In genomic region chr2:160816916-160817315, GRCh38 we compare ENCODE assay signal across 19 cellular contexts.
DNase-seq lines count a peak whose midpoint lies in the region; TF ChIP-seq lines count a peak whose summit lies in the region.
"Had no signal": no experiment of that assay in that cellular context is flagged by ENCODE, and none has a peak within 500 bp of the region (broad histone marks: within the 10 kb centered on the region; RNA-seq: fewer than 3 reads in every experiment).

No MANE protein-coding gene starts in this region.

- H2AK5ac ChIP-seq in neuronal stem cell (ENCODE audit: low read depth, low read length): no peak overlapping the region

- no peaks in the 10 kb centered on the region for H3K27me3 ChIP-seq in neuronal stem cell (ENCODE audit: control insufficient read depth in 3 of 3, insufficient read depth in 3 of 3, low read depth in 1 of 3, low read length in 3 of 3)
- H3K27me3 ChIP-seq: gastroesophageal sphincter had no signal

- H3K36me3 Mint-ChIP-seq in HFFc6 (ENCODE audit: low read depth): no peaks in the 10 kb centered on the region

- H3K4me3 ChIP-seq in neuronal stem cell (ENCODE audit: low read length in 2 of 2): no peak overlapping the region
- H3K4me3 ChIP-seq: gastroesophageal sphincter had no signal

- no peak overlapping the region for H3K14ac ChIP-seq in neuronal stem cell (ENCODE audit: low read length)

- no peaks in the 10 kb centered on the region for H3K4me1 Mint-ChIP-seq in HFFc6 (ENCODE audit: low read depth)
- H3K4me1 Mint-ChIP-seq: H9, nephron progenitor cell had no signal

- no peaks in the 10 kb centered on the region for H3K27me3 Mint-ChIP-seq in HFFc6 (ENCODE audit: insufficient read depth)

- no peak overlapping the region for H3K23ac ChIP-seq in neuronal stem cell (ENCODE audit: low read depth, low read length, poor library complexity)

- TF ChIP-seq CTCF in HFFc6 (IDR thresholded peaks at IDR 0.05): no peak

- H4K8ac ChIP-seq in neuronal stem cell (ENCODE audit: low read depth, low read length): no peak overlapping the region

- H3K4me2 ChIP-seq in neuronal stem cell (ENCODE audit: insufficient read depth, low read length, poor library complexity, severe bottlenecking): peak overlapping the region; percentile 14

- H3K9ac ChIP-seq in neuronal stem cell (ENCODE audit: low read depth, low read length, poor library complexity): no peak overlapping the region

- no peak overlapping the region for H2BK120ac ChIP-seq in neuronal stem cell (ENCODE audit: low read depth, low read length)

- no peak overlapping the region for H2AFZ ChIP-seq in neuronal stem cell (ENCODE audit: low read length)

- H3K9me3 Mint-ChIP-seq in HFFc6: no peaks in the 10 kb centered on the region
- H3K9me3 Mint-ChIP-seq: H9 had no signal

- DNase-seq in NCI-H345 (lab: John Stamatoyannopoulos, UW) (peak; percentile 43), NCI-H345 treated with DMSO at 0.1 percent for 48 hours (lab: John Stamatoyannopoulos, UW; ENCODE audit: unreplicated experiment) (no peak), NCI-H2081 (lab: John Stamatoyannopoulos, UW) (peak; percentile 19 to 73), NCI-H748 treated with DMSO at 0.1 percent for 48 hours (lab: John Stamatoyannopoulos, UW) (peak; percentile 15), neuronal stem cell (ENCODE audit: low spot score) (no peak), NK-92 (lab: John Stamatoyannopoulos, UW; ENCODE audit: unreplicated experiment) (no peak), HFFc6 (no peak)
- no peak for DNase-seq in stimulated activated CD4-positive, alpha-beta T cell treated with anti-CD3 and anti-CD28 coated beads, Interleukin-4, amount 100 ng/mL, for 1 hour
- DNase-seq: 8988T; activated CD4-positive, alpha-beta T cell treated with anti-CD3 and anti-CD28 coated beads, Interleukin-2, amount 50 U/mL, for 1 hour; activated CD8-positive, alpha-beta memory T cell treated with anti-CD3 and anti-CD28 coated beads, Interleukin-2, amount 50 U/mL, for 4 hours; caudate nucleus; erythroblast; H9; NCI-H1694 treated with DMSO at 0.1 percent for 48 hours; nephron progenitor cell; posterior cingulate gyrus; stimulated activated CD4-positive, alpha-beta T cell treated with anti-CD3 and anti-CD28 coated beads, Interleukin-2, amount 100 ng/mL, for 48 hours had no signal

- WGBS in neuronal stem cell (ENCODE audit: extremely low coverage in 2 of 2, insufficient read length in 2 of 2, insufficient replicate concordance in 1 of 2), 2 donors: no CpG with 5 or more reads among the region's 2 CpGs

- no peak overlapping the region for H3K4ac ChIP-seq in neuronal stem cell (ENCODE audit: low read length)

- no peak overlapping the region for H4K91ac ChIP-seq in neuronal stem cell (ENCODE audit: low read depth, low read length, poor library complexity)

- no peaks in the 10 kb centered on the region for H3K36me3 ChIP-seq in neuronal stem cell (replicated peaks in 1 of 2; ENCODE audit: control insufficient read depth in 2 of 2, insufficient read depth in 2 of 2, low read length in 2 of 2)
- H3K36me3 ChIP-seq: gastroesophageal sphincter had no signal

- H2BK15ac ChIP-seq in neuronal stem cell (ENCODE audit: low read length): no peak overlapping the region

- no peak overlapping the region for H2BK5ac ChIP-seq in neuronal stem cell (ENCODE audit: low read length)

- H3K9me3 ChIP-seq in neuronal stem cell (replicated peaks in 1 of 2; ENCODE audit: control insufficient read depth in 2 of 2, insufficient read depth in 1 of 2, low read depth in 1 of 2, low read length in 2 of 2): peaks cover 0 to 13% of the 10 kb centered on the region in 2 donors
- H3K9me3 ChIP-seq: gastroesophageal sphincter had no signal

- no peak overlapping the region for H2BK12ac ChIP-seq in neuronal stem cell (ENCODE audit: low read length)

- H3K27ac ChIP-seq in neuronal stem cell (replicated peaks; ENCODE audit: low read length): no peak overlapping the region
- H3K27ac ChIP-seq: gastroesophageal sphincter had no signal

- H3K27ac Mint-ChIP-seq in HFFc6: no peak overlapping the region
- H3K27ac Mint-ChIP-seq: H9, nephron progenitor cell had no signal

- H3K4me1 ChIP-seq in neuronal stem cell (ENCODE audit: control insufficient read depth in 2 of 2, insufficient read depth in 1 of 2, low read depth in 1 of 2, low read length in 2 of 2): no peaks in the 10 kb centered on the region
- H3K4me1 ChIP-seq: gastroesophageal sphincter had no signal

- H3K18ac ChIP-seq in neuronal stem cell (ENCODE audit: low read length): no peak overlapping the region

- no peak overlapping the region for H3K4me3 Mint-ChIP-seq in HFFc6
- H3K4me3 Mint-ChIP-seq: H9, nephron progenitor cell had no signal

- H3K79me1 ChIP-seq in neuronal stem cell (ENCODE audit: low read depth, low read length): no peaks in the 10 kb centered on the region

Comparison
In these comparisons a context has a peak if more than half of its experiments do, and no peak if none do; other contexts are left out.
1. DNase-seq: peak in NCI-H345 (single experiment), NCI-H2081 (2 of 2) and NCI-H748 treated with DMSO at 0.1 percent for 48 hours (single experiment); none in NCI-H345 treated with DMSO at 0.1 percent for 48 hours (single experiment), neuronal stem cell (single experiment), stimulated activated CD4-positive, alpha-beta T cell treated with anti-CD3 and anti-CD28 coated beads, Interleukin-4, amount 100 ng/mL, for 1 hour (single experiment), NK-92 (single experiment) and HFFc6 (single experiment).